ENCODE assay signal across 1 cellular context in genomic region chr3:101591071-101591470, GRCh38.
TF ChIP-seq lines count a peak whose summit lies in the region.

No MANE protein-coding gene starts in this region.

TF ChIP-seq in endothelial cell of umbilical vein, 7 proteins besides CTCF, POLR2A, EP300 and RAD21 (continued from another document):
- TF ChIP-seq FOS (IDR thresholded peaks at IDR 0.05; ENCODE audit: borderline replicate concordance, insufficient read depth, low read length) (no peak), EZH2 (IDR thresholded peaks at IDR 0.05; ENCODE audit: borderline replicate concordance, low read depth, low read length, severe bottlenecking) (no peak), MAX (IDR thresholded peaks at IDR 0.05; ENCODE audit: insufficient read depth, insufficient read length) (no peak), GATA2 (IDR thresholded peaks at IDR 0.05; ENCODE audit: insufficient read depth, insufficient read length, low read depth, low read length) (no peak), POLR2AphosphoS5 (IDR thresholded peaks at IDR 0.05; ENCODE audit: insufficient read depth, low read depth, low read length) (no peak)
